In the genomic region with DNA sequence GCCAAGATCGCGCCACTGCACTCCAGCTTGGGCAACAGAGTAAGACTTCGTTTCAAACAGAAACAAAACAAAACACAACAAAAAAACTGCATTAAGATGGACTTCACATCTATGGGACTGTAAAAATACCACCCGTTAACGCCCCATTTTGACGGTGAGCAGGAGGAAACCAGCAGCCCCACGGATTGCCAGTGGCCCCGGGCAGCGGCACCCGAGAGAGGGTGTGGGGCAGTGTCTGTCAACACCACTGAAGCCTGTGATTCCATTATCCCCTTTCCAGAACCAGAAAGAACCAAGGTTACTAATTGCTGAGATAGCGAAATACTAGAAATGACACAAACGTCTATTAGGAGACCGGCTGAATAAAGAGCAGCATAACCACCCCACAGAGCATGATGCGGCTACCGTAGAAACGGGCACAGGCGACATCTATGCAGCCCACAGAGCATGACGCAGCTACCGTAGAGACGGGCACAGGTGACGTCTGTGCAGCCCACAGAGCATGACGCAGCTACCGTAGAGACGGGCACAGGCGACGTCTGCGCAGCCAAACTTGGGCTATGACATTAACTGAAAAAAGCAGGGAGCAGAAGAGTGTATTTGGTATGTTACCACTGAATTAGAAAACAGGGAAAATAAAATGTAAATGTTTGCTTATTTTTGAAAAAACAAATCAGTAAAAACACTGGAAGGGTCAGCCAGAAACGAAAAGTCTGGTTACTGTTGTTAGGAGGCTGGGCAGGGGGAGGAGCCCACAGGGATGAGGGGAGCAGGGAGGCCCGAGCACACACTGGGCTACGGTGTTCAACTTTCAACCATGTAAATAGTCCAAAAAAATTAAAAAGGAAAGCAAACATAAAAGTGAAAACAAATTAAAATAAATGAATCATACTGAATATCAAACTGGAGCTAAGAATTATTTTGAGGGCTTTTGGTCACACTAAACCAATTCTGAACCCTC, we compare ENCODE assay signal across 18 cellular contexts.
"Had no signal": no experiment of that assay in that cellular context is flagged by ENCODE, and none has a peak within 500 bp of the region (broad histone marks: within the 10 kb centered on the region; RNA-seq: fewer than 3 reads in every experiment).

No MANE protein-coding gene starts in this region.

- H3K27me3 ChIP-seq: colonic mucosa, esophagus muscularis mucosa, heart right ventricle, tibial nerve, uterus had no signal

- H3K36me3 ChIP-seq: colonic mucosa, uterus had no signal

- H3K4me1 ChIP-seq: colonic mucosa, esophagus muscularis mucosa, heart right ventricle, tibial nerve, uterus had no signal

- H3K9me3 ChIP-seq: colonic mucosa, esophagus muscularis mucosa, tibial nerve, uterus had no signal

- DNase-seq: activated CD4-positive, alpha-beta T cell treated with anti-CD3 and anti-CD28 coated beads, Interleukin-2, amount 10 ng/mL, durations not matched to agents 7 days and 5 days; activated CD8-positive, alpha-beta T cell treated with anti-CD3 and anti-CD28 coated beads, Interleukin-2, amount 10 ng/mL, durations not matched to agents 7 days and 5 days; activated naive CD4-positive, alpha-beta T cell treated with Interleukin-2 at 50 U/mL for 16 hours; activated naive CD8-positive, alpha-beta T cell treated with anti-CD3 and anti-CD28 coated beads, Interleukin-2, amount 10 ng/mL, durations not matched to agents 7 days and 5 days; activated T-cell treated with anti-CD3 and anti-CD28 coated beads, Interleukin-2, amount 50 U/mL, for 24 hours; colonic mucosa; heart right ventricle; left cardiac atrium; natural killer cell; stimulated activated CD4-positive, alpha-beta T cell treated with anti-CD3 and anti-CD28 coated beads, Interleukin-12 subunit alpha, Interleukin-12 subunit beta, amount 100 ng/mL, for 4 hours; stimulated activated CD4-positive, alpha-beta T cell treated with anti-CD3 and anti-CD28 coated beads, Interleukin-1b, Interleukin-23, amount 100 ng/mL, for 48 hours; stimulated activated naive CD4-positive, alpha-beta T cell treated with Interleukin-2 at 50 U/mL for 16 hours; T-helper 1 cell; T1000; uterus had no signal

- ATAC-seq: activated CD4-positive, CD25-positive, alpha-beta regulatory T cell treated with anti-CD3 and anti-CD28 coated beads, Interleukin-2, amount 50 U/mL, for 24 hours; activated CD8-positive, alpha-beta T cell treated with anti-CD3 and anti-CD28 coated beads, Interleukin-2, amount 10 ng/mL, durations not matched to agents 7 days and 5 days; heart right ventricle; left cardiac atrium; natural killer cell had no signal

- H3K27ac ChIP-seq: colonic mucosa, esophagus muscularis mucosa, heart right ventricle, tibial nerve, uterus had no signal

- H3K4me3 ChIP-seq: colonic mucosa, esophagus muscularis mucosa, heart right ventricle, tibial nerve, uterus had no signal
